Comparison of ENCODE assay signal across 8 cellular contexts in genomic region chr12:49331360-49332222, GRCh38. TPM values are rescaled to one million over a fixed set of nuclear protein-coding genes. Genes with fewer than 3 reads are reported as not detected.
DNase-seq lines count a peak whose midpoint lies in the region; ATAC-seq and TF ChIP-seq lines count a peak whose summit lies in the region.

No MANE protein-coding gene starts in this region.

- H3K4me3 Mint-ChIP-seq in glutamatergic neuron (ENCODE audit: unreplicated experiment): peak overlapping the region; percentile 32
- H3K4me3 Mint-ChIP-seq in CD4-positive, alpha-beta memory T cell: no peak overlapping the region

- peaks cover 6% of the 10 kb centered on the region for H3K4me1 Mint-ChIP-seq in glutamatergic neuron (ENCODE audit: low read depth, unreplicated experiment)
- peaks cover 9 to 12% (median 10%) of the 10 kb centered on the region in 4 donors for H3K4me1 Mint-ChIP-seq in CD4-positive, alpha-beta memory T cell

- DNase-seq in DMS53 treated with DMSO at 0.1 percent for 48 hours (lab: John Stamatoyannopoulos, UW; ENCODE audit: unreplicated experiment): peak; percentile 66
- peak; percentile 58 for DNase-seq in KBM-7
- DNase-seq in glutamatergic neuron: peak; percentile 82
- peak in 9 of 10 donors; percentile 51 to 95 (median 75) for DNase-seq in posterior cingulate gyrus
- DNase-seq in CD4-positive, alpha-beta memory T cell: no peak
- no peak for DNase-seq in NCI-H345 (lab: John Stamatoyannopoulos, UW)

- POLR2A ChIA-PET in CD4-positive, alpha-beta memory T cell (lab: Charles Lee; ENCODE audit: partially characterized antibody): interaction anchor here (0.6 to 1.4 kb wide), 3 partner anchors 9 to 13 kb away, joined by 3 to 5 read pairs (median 3); partner anchors contain the start of gene TROAP

- H3K27ac Mint-ChIP-seq in glutamatergic neuron (ENCODE audit: unreplicated experiment): no peak overlapping the region
- H3K27ac Mint-ChIP-seq in CD4-positive, alpha-beta memory T cell: no peak overlapping the region

- H3K27me3 ChIP-seq in CD4-positive, alpha-beta memory T cell (ENCODE audit: insufficient read depth, low read length): peaks cover 20% of the 10 kb centered on the region

- CTCF ChIA-PET in CD4-positive, alpha-beta memory T cell (lab: Charles Lee; ENCODE audit: partially characterized antibody): interaction anchor here (0.6 to 3.4 kb wide), 15 partner anchors 9 to 288 kb away, joined by 3 to 33 read pairs (median 3); partner anchors contain the start of genes DNAJC22, PRPH and TROAP

- H3K27me3 Mint-ChIP-seq in glutamatergic neuron (ENCODE audit: unreplicated experiment): peaks cover 22% of the 10 kb centered on the region
- H3K27me3 Mint-ChIP-seq in CD4-positive, alpha-beta memory T cell: peaks cover 28 to 35% of the 10 kb centered on the region in 2 donors

- peak overlapping the region; percentile 53 for H3K27ac ChIP-seq in VCaP
- H3K27ac ChIP-seq in CD4-positive, alpha-beta memory T cell (ENCODE audit: low read depth, low read length): no peak overlapping the region

- peaks cover 4% of the 10 kb centered on the region for H3K9me3 Mint-ChIP-seq in glutamatergic neuron (ENCODE audit: unreplicated experiment)
- H3K9me3 Mint-ChIP-seq in CD4-positive, alpha-beta memory T cell: peaks cover 0 to 1% (median 0%) of the 10 kb centered on the region in 8 donors

- peaks cover 6% of the 10 kb centered on the region for H3K4me1 ChIP-seq in CD4-positive, alpha-beta memory T cell (ENCODE audit: insufficient read depth, low read length)

- intact Hi-C loops in posterior cingulate gyrus (cut with DNase I): loop anchor here (1.0 kb wide), 1 partner anchor 183 kb away; no protein-coding TSS in a partner anchor
- intact Hi-C loops in CD4-positive, alpha-beta memory T cell (cut with micrococcal nuclease): no loop called here

- no peak overlapping the region for H3K4me3 ChIP-seq in CD4-positive, alpha-beta memory T cell (ENCODE audit: low read length in 2 of 2)

- TF ChIP-seq CTCF in VCaP (conservative IDR thresholded peaks at IDR 0.05): peak; percentile 98
- peak; percentile 67 for TF ChIP-seq CTCF in glutamatergic neuron (IDR thresholded peaks at IDR 0.05; ENCODE audit: partially characterized antibody, unreplicated experiment)

- no peaks in the 10 kb centered on the region for H3K36me3 ChIP-seq in CD4-positive, alpha-beta memory T cell (ENCODE audit: insufficient read depth, low read length)

- no peaks in the 10 kb centered on the region for H3K9me3 ChIP-seq in CD4-positive, alpha-beta memory T cell (ENCODE audit: control insufficient read depth in 1 of 2, low read length in 2 of 2)

- in situ Hi-C loops in KBM-7 (cut with MboI; ENCODE audit: low pct_unique_long_range_greater_than_20kb, low sequenced_read_pairs): loop anchor here (10.0 kb wide), 1 partner anchor 47 kb away; no protein-coding TSS in a partner anchor

- no peaks in the 10 kb centered on the region for H3K36me3 Mint-ChIP-seq in glutamatergic neuron (ENCODE audit: unreplicated experiment)
- H3K36me3 Mint-ChIP-seq in CD4-positive, alpha-beta memory T cell: no peaks in the 10 kb centered on the region

- no peak for ATAC-seq in HG03280 (IDR thresholded peaks at IDR 0.05; ENCODE audit: unreplicated experiment)

RNA-seq across cellular contexts. Expression of gene C1QL4, which starts 5.4 kb away (rescaled TPM):
- total RNA-seq in glutamatergic neuron (ENCODE audit: unreplicated experiment): 4.8 TPM
- not detected for total RNA-seq in CD4-positive, alpha-beta memory T cell
- polyA plus RNA-seq in CD4-positive, alpha-beta memory T cell: not detected

RNA-seq across cellular contexts. Expression of gene TROAP, which starts 8.5 kb away (rescaled TPM):
- 11.7 TPM for total RNA-seq in glutamatergic neuron (ENCODE audit: unreplicated experiment)
- under 1 TPM; 0.26 to 0.80 TPM for total RNA-seq in CD4-positive, alpha-beta memory T cell
- under 1 TPM in 1 of 2 donors, not detected in 1; 0.63 TPM for polyA plus RNA-seq in CD4-positive, alpha-beta memory T cell

RNA-seq across cellular contexts. Expression of gene DNAJC22, which starts 15.1 kb away (rescaled TPM):
- total RNA-seq in glutamatergic neuron (ENCODE audit: unreplicated experiment): 4.5 TPM
- total RNA-seq in CD4-positive, alpha-beta memory T cell: not detected
- polyA plus RNA-seq in CD4-positive, alpha-beta memory T cell: not detected

RNA-seq across cellular contexts. Expression of gene SPATS2, which starts 35.7 kb away (rescaled TPM):
- 43.9 TPM for total RNA-seq in glutamatergic neuron (ENCODE audit: unreplicated experiment)
- total RNA-seq in CD4-positive, alpha-beta memory T cell: 1 to 10 TPM; 4.9 to 7.8 TPM
- 1 to 10 TPM; 4.3 to 5.2 TPM for polyA plus RNA-seq in CD4-positive, alpha-beta memory T cell

RNA-seq across cellular contexts. Expression of gene PRPH, which starts 36.6 kb away (rescaled TPM):
- 2,189 TPM for total RNA-seq in glutamatergic neuron (ENCODE audit: unreplicated experiment)
- total RNA-seq in CD4-positive, alpha-beta memory T cell: under 1 TPM in 1 of 2 experiments, not detected in 1; 0.39 TPM
- polyA plus RNA-seq in CD4-positive, alpha-beta memory T cell: under 1 TPM in 1 of 2 donors, not detected in 1; 0.87 TPM

Comparison
In these comparisons a context has a peak if more than half of its experiments do, and no peak if none do; other contexts are left out.
1. DNase-seq: peak in DMS53 treated with DMSO at 0.1 percent for 48 hours (single experiment), KBM-7 (single experiment), glutamatergic neuron (single experiment) and posterior cingulate gyrus (9 of 10); none in CD4-positive, alpha-beta memory T cell (0 of 5) and NCI-H345 (single experiment).